8 cellular contexts compared by ENCODE assay signal in the genomic region with DNA sequence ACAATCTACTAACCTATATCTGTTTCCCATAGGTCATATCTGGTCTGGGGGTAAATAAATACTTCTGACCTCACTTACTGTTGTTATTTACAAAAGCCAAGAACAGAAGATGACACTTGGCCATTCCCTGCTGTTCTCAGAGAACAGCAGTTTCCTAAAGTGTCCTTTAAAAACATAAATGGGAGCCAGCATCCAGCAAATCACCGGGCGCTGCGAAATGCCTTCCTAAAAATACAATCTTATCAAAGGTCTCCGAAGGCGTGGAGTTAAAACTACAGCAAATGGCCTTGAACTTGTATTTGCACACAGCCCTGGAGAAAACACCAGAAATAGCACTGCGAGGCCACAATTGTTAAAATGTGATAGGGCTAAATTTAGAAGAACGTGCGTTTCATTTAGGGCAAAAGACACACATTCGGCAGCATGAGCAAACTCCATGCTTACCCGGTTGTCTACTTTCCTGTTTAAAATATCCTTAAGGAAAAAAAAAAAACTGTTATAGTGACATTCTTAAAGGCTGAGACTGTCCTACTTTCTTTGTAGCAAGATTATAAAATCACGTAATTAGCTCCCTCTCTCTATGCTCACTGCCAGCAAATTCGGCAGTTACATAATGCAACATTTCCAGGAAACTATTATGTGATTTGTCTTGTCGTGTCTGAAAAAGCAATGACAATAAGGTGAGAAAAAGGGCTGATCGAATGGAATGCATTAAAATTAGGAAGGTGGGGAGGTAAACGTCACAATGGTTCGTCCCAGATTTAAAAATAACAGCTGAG.
DNase-seq lines count a peak whose midpoint lies in the region; ATAC-seq, FAIRE-seq and TF ChIP-seq lines count a peak whose summit lies in the region.

No MANE protein-coding gene starts in this region.

- H3K4me3 ChIP-seq in astrocyte of the spinal cord (ENCODE audit: low read depth, low read length): peak overlapping the region; percentile 86

- in situ Hi-C loops in KBM-7 (cut with MboI; ENCODE audit: low pct_unique_long_range_greater_than_20kb, low sequenced_read_pairs): no loop called here
- in situ Hi-C loops in astrocyte of the spinal cord (cut with HindIII; ENCODE audit: low sequenced_read_pairs): no loop called here

- DNase-seq in CD1c-positive myeloid dendritic cell (ENCODE audit: extremely low spot score): peak; percentile 40
- DNase-seq in KBM-7: peak; percentile 45
- peak; percentile 64 for DNase-seq in astrocyte of the spinal cord (ENCODE audit: low read depth, low spot score)
- DNase-seq in stimulated activated effector memory CD8-positive, alpha-beta T cell treated with anti-CD3 and anti-CD28 coated beads, Interleukin-12 subunit alpha, Interleukin-12 subunit beta, amount 100 ng/mL, for 72 hours (ENCODE audit: low spot score in 2 of 2): peak in 1 of 2 donors; percentile 51
- DNase-seq in stimulated activated CD4-positive, alpha-beta T cell treated with anti-CD3 and anti-CD28 coated beads, Interleukin-12 subunit alpha, Interleukin-12 subunit beta, amount 100 ng/mL, for 4 hours: no peak

- H3K36me3 Mint-ChIP-seq in stimulated activated effector memory CD8-positive, alpha-beta T cell treated with anti-CD3 and anti-CD28 coated beads, Interleukin-12 subunit alpha, Interleukin-12 subunit beta, amount 100 ng/mL, for 72 hours: peaks cover 74% of the 10 kb centered on the region

- ATAC-seq in stimulated activated effector memory CD8-positive, alpha-beta T cell treated with anti-CD3 and anti-CD28 coated beads, Interleukin-12 subunit alpha, Interleukin-12 subunit beta, amount 100 ng/mL, for 72 hours: no peak
- no peak for ATAC-seq in GM21717 (IDR thresholded peaks at IDR 0.05; ENCODE audit: unreplicated experiment)
- no peak for ATAC-seq in HG03175 (IDR thresholded peaks at IDR 0.05; ENCODE audit: unreplicated experiment)

- no peak for TF ChIP-seq CTCF in astrocyte of the spinal cord (IDR thresholded peaks at IDR 0.05; ENCODE audit: low read depth, low read length)

- peak overlapping the region; percentile 99 for H3K4me3 Mint-ChIP-seq in stimulated activated effector memory CD8-positive, alpha-beta T cell treated with anti-CD3 and anti-CD28 coated beads, Interleukin-12 subunit alpha, Interleukin-12 subunit beta, amount 100 ng/mL, for 72 hours

- peak; percentile 56 for FAIRE-seq in islet of Langerhans (lab: Jason Lieb, UNC)

- H3K27ac Mint-ChIP-seq in stimulated activated effector memory CD8-positive, alpha-beta T cell treated with anti-CD3 and anti-CD28 coated beads, Interleukin-12 subunit alpha, Interleukin-12 subunit beta, amount 100 ng/mL, for 72 hours: peak overlapping the region; percentile 96

- peaks cover 49% of the 10 kb centered on the region for H3K4me1 Mint-ChIP-seq in stimulated activated effector memory CD8-positive, alpha-beta T cell treated with anti-CD3 and anti-CD28 coated beads, Interleukin-12 subunit alpha, Interleukin-12 subunit beta, amount 100 ng/mL, for 72 hours

- H3K9me3 Mint-ChIP-seq in stimulated activated effector memory CD8-positive, alpha-beta T cell treated with anti-CD3 and anti-CD28 coated beads, Interleukin-12 subunit alpha, Interleukin-12 subunit beta, amount 100 ng/mL, for 72 hours: no peaks in the 10 kb centered on the region
